In genomic region chr4:56261027-56261426, GRCh38 we compare ENCODE assay signal across 11 cellular contexts.
DNase-seq lines count a peak whose midpoint lies in the region; ATAC-seq and TF ChIP-seq lines count a peak whose summit lies in the region.
"Had no signal": no experiment of that assay in that cellular context is flagged by ENCODE, and none has a peak within 500 bp of the region (broad histone marks: within the 10 kb centered on the region; RNA-seq: fewer than 3 reads in every experiment).

No MANE protein-coding gene starts in this region.

- H3K4me2 ChIP-seq in neural progenitor cell = no peak overlapping the region

- H3K4me3 ChIP-seq in GM12865 (ENCODE audit: low read depth, low read length) (no peak overlapping the region), neural progenitor cell (no peak overlapping the region)

- ATAC-seq in HG03354 (IDR thresholded peaks at IDR 0.05; ENCODE audit: poor library complexity, severe bottlenecking, unreplicated experiment) = peak; percentile 50
- ATAC-seq: PC-3 had no signal

- no peak overlapping the region for H3K27ac ChIP-seq in neural progenitor cell

- H3K36me3 Mint-ChIP-seq in neural progenitor cell (peaks cover 14% of the 10 kb centered on the region), type B pancreatic cell (peaks cover 10% of the 10 kb centered on the region)

- H3K4me1 Mint-ChIP-seq in neural progenitor cell (peaks cover 6% of the 10 kb centered on the region), type B pancreatic cell (ENCODE audit: unreplicated experiment) (peaks cover 15% of the 10 kb centered on the region)
- H3K4me1 Mint-ChIP-seq: neural crest cell had no signal

- H3F3A ChIP-seq in neural progenitor cell (ENCODE audit: low read depth) = no peaks in the 10 kb centered on the region

- peaks cover 5% of the 10 kb centered on the region for H3K9me3 Mint-ChIP-seq in neural progenitor cell
- peaks cover 13% of the 10 kb centered on the region for H3K9me3 Mint-ChIP-seq in type B pancreatic cell

- H3K27me3 Mint-ChIP-seq in neural progenitor cell (ENCODE audit: insufficient read depth, low read depth) (no peaks in the 10 kb centered on the region), type B pancreatic cell (no peaks in the 10 kb centered on the region)
- H3K27me3 Mint-ChIP-seq: CD4-positive, alpha-beta T cell had no signal

- H3K36me3 ChIP-seq in neural progenitor cell = no peaks in the 10 kb centered on the region

- H3K27ac Mint-ChIP-seq in neural progenitor cell = no peak overlapping the region
- H3K27ac Mint-ChIP-seq in type B pancreatic cell = no peak overlapping the region
- H3K27ac Mint-ChIP-seq: CD4-positive, alpha-beta T cell had no signal

- no peaks in the 10 kb centered on the region for H3K9me3 ChIP-seq in neural progenitor cell (ENCODE audit: low read depth)

- H3K4me1 ChIP-seq in neural progenitor cell = peaks cover 14% of the 10 kb centered on the region

- no peak overlapping the region for H3K4me3 Mint-ChIP-seq in neural progenitor cell
- no peak overlapping the region for H3K4me3 Mint-ChIP-seq in type B pancreatic cell
- H3K4me3 Mint-ChIP-seq: CD4-positive, alpha-beta T cell; neural crest cell had no signal

- TF ChIP-seq CTCF in GM12865 (IDR thresholded peaks at IDR 0.05; ENCODE audit: insufficient read depth, low read depth, low read length, missing control alignments) (no peak), neural progenitor cell (IDR thresholded peaks at IDR 0.05) (no peak), type B pancreatic cell (conservative IDR thresholded peaks at IDR 0.05) (no peak)

- DNase-seq in GM12865 (ENCODE audit: low read depth) (peak; percentile 18), AG08396 (ENCODE audit: low spot score) (no peak), NCI-H446 treated with DMSO at 0.1 percent for 48 hours (lab: John Stamatoyannopoulos, UW) (no peak), neural progenitor cell (ENCODE audit: low spot score) (no peak), type B pancreatic cell (ENCODE audit: extremely low spot score, unreplicated experiment) (no peak)
- peak; percentile 71 to 76 for DNase-seq in activated T-cell treated with anti-CD3 and anti-CD28 coated beads, Interleukin-2, amount 50 U/mL, for 48 hours
- DNase-seq in stimulated activated CD4-positive, alpha-beta T cell treated with anti-CD3 and anti-CD28 coated beads, Interleukin-2, amount 100 ng/mL, for 24 hours = peak; percentile 58 to 66
- DNase-seq: PC-3 had no signal

- no peak overlapping the region for H3K9ac ChIP-seq in neural progenitor cell

- no peaks in the 10 kb centered on the region for H3K27me3 ChIP-seq in neural progenitor cell

- H4K20me1 ChIP-seq in neural progenitor cell (ENCODE audit: low read depth) = peaks cover 10% of the 10 kb centered on the region

- H2AFZ ChIP-seq in neural progenitor cell (replicated peaks) = no peak overlapping the region

- no peaks in the 10 kb centered on the region for H3K79me2 ChIP-seq in neural progenitor cell (ENCODE audit: low read depth)

Comparison
In these comparisons a context has a peak if more than half of its experiments do, and no peak if none do; other contexts are left out.
1. DNase-seq: peak in GM12865 (single experiment), activated T-cell treated with anti-CD3 and anti-CD28 coated beads, Interleukin-2, amount 50 U/mL, for 48 hours (2 of 2) and stimulated activated CD4-positive, alpha-beta T cell treated with anti-CD3 and anti-CD28 coated beads, Interleukin-2, amount 100 ng/mL, for 24 hours (2 of 2); none in AG08396 (single experiment), NCI-H446 treated with DMSO at 0.1 percent for 48 hours (single experiment), neural progenitor cell (single experiment) and type B pancreatic cell (single experiment).